ENCODE assay signal across 1 cellular context in the genomic region with DNA sequence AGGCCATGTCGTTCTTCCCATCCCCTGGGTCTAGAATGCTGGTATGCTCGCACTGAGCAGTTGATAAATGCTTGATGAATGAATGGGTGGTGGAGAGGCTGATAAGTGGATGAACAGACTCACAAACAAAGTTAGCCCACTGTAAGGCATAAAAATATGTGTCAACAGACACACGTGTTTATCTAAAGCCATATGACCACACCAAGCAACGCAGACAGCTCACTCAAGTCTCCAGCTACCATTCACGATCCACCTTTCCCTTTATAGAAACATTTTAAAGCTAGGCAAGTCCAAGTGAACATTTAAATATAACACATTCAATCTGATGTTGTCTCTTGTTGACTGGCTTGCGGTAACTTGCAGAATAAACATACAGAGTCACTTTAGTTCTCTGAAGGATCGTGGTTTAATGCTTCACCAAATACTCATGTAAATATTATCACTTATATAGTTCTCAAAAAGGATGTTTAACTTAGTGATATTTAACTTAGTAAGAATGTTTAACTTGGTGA.
TF ChIP-seq lines count a peak whose summit lies in the region.

No MANE protein-coding gene starts in this region.

TF ChIP-seq in HepG2, 621 proteins besides CTCF, POLR2A, EP300 and RAD21 (continued from another document and continues in another):
- TF ChIP-seq, protein P1, sequence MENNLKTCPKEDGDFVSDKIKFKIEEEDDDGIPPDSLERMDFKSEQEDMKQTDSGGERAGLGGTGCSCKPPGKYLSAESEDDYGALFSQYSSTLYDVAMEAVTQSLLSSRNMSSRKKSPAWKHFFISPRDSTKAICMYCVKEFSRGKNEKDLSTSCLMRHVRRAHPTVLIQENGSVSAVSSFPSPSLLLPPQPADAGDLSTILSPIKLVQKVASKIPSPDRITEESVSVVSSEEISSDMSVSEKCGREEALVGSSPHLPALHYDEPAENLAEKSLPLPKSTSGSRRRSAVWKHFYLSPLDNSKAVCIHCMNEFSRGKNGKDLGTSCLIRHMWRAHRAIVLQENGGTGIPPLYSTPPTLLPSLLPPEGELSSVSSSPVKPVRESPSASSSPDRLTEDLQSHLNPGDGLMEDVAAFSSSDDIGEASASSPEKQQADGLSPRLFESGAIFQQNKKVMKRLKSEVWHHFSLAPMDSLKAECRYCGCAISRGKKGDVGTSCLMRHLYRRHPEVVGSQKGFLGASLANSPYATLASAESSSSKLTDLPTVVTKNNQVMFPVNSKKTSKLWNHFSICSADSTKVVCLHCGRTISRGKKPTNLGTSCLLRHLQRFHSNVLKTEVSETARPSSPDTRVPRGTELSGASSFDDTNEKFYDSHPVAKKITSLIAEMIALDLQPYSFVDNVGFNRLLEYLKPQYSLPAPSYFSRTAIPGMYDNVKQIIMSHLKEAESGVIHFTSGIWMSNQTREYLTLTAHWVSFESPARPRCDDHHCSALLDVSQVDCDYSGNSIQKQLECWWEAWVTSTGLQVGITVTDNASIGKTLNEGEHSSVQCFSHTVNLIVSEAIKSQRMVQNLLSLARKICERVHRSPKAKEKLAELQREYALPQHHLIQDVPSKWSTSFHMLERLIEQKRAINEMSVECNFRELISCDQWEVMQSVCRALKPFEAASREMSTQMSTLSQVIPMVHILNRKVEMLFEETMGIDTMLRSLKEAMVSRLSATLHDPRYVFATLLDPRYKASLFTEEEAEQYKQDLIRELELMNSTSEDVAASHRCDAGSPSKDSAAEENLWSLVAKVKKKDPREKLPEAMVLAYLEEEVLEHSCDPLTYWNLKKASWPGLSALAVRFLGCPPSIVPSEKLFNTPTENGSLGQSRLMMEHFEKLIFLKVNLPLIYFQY (CRISPR knock-in tag; IDR thresholded peaks at IDR 0.05; ENCODE audit: borderline replicate concordance), result no peak
- TF ChIP-seq HDAC2 (CRISPR knock-in tag; IDR thresholded peaks at IDR 0.05) (peak; percentile 83), ZNF558 (CRISPR knock-in tag; IDR thresholded peaks at IDR 0.05; ENCODE audit: borderline replicate concordance) (no peak), FOXC1 (CRISPR knock-in tag; IDR thresholded peaks at IDR 0.05; ENCODE audit: borderline replicate concordance) (no peak), RBAK (CRISPR knock-in tag; IDR thresholded peaks at IDR 0.05) (no peak), PTBP1 (IDR thresholded peaks at IDR 0.05; ENCODE audit: low read depth, low read length, poor library complexity, severe bottlenecking) (no peak), ZNF546 (CRISPR knock-in tag; conservative IDR thresholded peaks at IDR 0.05) (no peak), ARHGAP35 (CRISPR knock-in tag; IDR thresholded peaks at IDR 0.05; ENCODE audit: borderline replicate concordance) (no peak), ADNP (CRISPR knock-in tag; IDR thresholded peaks at IDR 0.05) (no peak), ZNF562 (CRISPR knock-in tag; IDR thresholded peaks at IDR 0.05; ENCODE audit: borderline replicate concordance) (no peak), PLRG1 (conservative IDR thresholded peaks at IDR 0.05) (no peak), CREM (IDR thresholded peaks at IDR 0.05) (peak; percentile 36; the same call in 1 of the 2 replicates), CREM (CRISPR knock-in tag; IDR thresholded peaks at IDR 0.05) (no peak), MYC (CRISPR knock-in tag; IDR thresholded peaks at IDR 0.05; ENCODE audit: borderline replicate concordance) (no peak), GPN1 (CRISPR knock-in tag; IDR thresholded peaks at IDR 0.05; ENCODE audit: borderline replicate concordance) (no peak), RBM39 (IDR thresholded peaks at IDR 0.05; ENCODE audit: low read depth, low read length, poor library complexity, severe bottlenecking) (no peak), ARNTL (CRISPR knock-in tag; IDR thresholded peaks at IDR 0.05) (no peak), ZNF326 (CRISPR knock-in tag; IDR thresholded peaks at IDR 0.05; ENCODE audit: borderline replicate concordance) (no peak), ELF3 (CRISPR knock-in tag; IDR thresholded peaks at IDR 0.05) (no peak), SAP130 (CRISPR knock-in tag; IDR thresholded peaks at IDR 0.05; ENCODE audit: low read depth) (peak; percentile 26), TARDBP (CRISPR knock-in tag; IDR thresholded peaks at IDR 0.05) (peak; percentile 62), ZC3H4 (CRISPR knock-in tag; IDR thresholded peaks at IDR 0.05; ENCODE audit: borderline replicate concordance) (no peak), ZNF263 (CRISPR knock-in tag; IDR thresholded peaks at IDR 0.05) (no peak), NFRKB (IDR thresholded peaks at IDR 0.05) (no peak), NFIB (CRISPR knock-in tag; IDR thresholded peaks at IDR 0.05; ENCODE audit: borderline replicate concordance) (no peak), ZNF292 (CRISPR knock-in tag; IDR thresholded peaks at IDR 0.05; ENCODE audit: borderline replicate concordance, low read depth) (no peak), ZNF383 (CRISPR knock-in tag; IDR thresholded peaks at IDR 0.05; ENCODE audit: borderline replicate concordance) (no peak), MBD4 (IDR thresholded peaks at IDR 0.05; ENCODE audit: borderline replicate concordance, low read length) (no peak; the same call in 1 of the 2 replicates), ZNF775 (CRISPR knock-in tag; IDR thresholded peaks at IDR 0.05; ENCODE audit: borderline replicate concordance) (no peak), FOXJ3 (CRISPR knock-in tag; IDR thresholded peaks at IDR 0.05; ENCODE audit: borderline replicate concordance) (peak; percentile 92)
- TF ChIP-seq, protein P2, sequence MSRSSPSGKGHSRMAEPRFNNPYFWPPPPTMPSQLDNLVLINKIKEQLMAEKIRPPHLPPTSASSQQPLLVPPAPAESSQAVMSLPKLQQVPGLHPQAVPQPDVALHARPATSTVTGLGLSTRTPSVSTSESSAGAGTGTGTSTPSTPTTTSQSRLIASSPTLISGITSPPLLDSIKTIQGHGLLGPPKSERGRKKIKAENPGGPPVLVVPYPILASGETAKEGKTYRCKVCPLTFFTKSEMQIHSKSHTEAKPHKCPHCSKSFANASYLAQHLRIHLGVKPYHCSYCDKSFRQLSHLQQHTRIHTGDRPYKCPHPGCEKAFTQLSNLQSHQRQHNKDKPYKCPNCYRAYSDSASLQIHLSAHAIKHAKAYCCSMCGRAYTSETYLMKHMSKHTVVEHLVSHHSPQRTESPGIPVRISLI (CRISPR knock-in tag; IDR thresholded peaks at IDR 0.05; ENCODE audit: borderline replicate concordance), result no peak
- TF ChIP-seq, protein P3, sequence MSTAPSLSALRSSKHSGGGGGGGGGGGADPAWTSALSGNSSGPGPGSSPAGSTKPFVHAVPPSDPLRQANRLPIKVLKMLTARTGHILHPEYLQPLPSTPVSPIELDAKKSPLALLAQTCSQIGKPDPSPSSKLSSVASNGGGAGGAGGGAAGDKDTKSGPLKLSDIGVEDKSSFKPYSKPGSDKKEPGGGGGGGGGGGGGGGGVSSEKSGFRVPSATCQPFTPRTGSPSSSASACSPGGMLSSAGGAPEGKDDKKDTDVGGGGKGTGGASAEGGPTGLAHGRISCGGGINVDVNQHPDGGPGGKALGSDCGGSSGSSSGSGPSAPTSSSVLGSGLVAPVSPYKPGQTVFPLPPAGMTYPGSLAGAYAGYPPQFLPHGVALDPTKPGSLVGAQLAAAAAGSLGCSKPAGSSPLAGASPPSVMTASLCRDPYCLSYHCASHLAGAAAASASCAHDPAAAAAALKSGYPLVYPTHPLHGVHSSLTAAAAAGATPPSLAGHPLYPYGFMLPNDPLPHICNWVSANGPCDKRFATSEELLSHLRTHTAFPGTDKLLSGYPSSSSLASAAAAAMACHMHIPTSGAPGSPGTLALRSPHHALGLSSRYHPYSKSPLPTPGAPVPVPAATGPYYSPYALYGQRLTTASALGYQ (CRISPR knock-in tag; IDR thresholded peaks at IDR 0.05), result peak; percentile 92
- TF ChIP-seq, protein P4, sequence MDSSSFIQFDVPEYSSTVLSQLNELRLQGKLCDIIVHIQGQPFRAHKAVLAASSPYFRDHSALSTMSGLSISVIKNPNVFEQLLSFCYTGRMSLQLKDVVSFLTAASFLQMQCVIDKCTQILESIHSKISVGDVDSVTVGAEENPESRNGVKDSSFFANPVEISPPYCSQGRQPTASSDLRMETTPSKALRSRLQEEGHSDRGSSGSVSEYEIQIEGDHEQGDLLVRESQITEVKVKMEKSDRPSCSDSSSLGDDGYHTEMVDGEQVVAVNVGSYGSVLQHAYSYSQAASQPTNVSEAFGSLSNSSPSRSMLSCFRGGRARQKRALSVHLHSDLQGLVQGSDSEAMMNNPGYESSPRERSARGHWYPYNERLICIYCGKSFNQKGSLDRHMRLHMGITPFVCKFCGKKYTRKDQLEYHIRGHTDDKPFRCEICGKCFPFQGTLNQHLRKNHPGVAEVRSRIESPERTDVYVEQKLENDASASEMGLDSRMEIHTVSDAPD (CRISPR knock-in tag; IDR thresholded peaks at IDR 0.05), result peak; percentile 65; the same call in 1 of the 2 replicates
- TF ChIP-seq, protein P5, sequence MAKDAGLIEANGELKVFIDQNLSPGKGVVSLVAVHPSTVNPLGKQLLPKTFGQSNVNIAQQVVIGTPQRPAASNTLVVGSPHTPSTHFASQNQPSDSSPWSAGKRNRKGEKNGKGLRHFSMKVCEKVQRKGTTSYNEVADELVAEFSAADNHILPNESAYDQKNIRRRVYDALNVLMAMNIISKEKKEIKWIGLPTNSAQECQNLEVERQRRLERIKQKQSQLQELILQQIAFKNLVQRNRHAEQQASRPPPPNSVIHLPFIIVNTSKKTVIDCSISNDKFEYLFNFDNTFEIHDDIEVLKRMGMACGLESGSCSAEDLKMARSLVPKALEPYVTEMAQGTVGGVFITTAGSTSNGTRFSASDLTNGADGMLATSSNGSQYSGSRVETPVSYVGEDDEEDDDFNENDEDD (CRISPR knock-in tag; IDR thresholded peaks at IDR 0.05; ENCODE audit: borderline replicate concordance), result no peak
- TF ChIP-seq, protein P6, sequence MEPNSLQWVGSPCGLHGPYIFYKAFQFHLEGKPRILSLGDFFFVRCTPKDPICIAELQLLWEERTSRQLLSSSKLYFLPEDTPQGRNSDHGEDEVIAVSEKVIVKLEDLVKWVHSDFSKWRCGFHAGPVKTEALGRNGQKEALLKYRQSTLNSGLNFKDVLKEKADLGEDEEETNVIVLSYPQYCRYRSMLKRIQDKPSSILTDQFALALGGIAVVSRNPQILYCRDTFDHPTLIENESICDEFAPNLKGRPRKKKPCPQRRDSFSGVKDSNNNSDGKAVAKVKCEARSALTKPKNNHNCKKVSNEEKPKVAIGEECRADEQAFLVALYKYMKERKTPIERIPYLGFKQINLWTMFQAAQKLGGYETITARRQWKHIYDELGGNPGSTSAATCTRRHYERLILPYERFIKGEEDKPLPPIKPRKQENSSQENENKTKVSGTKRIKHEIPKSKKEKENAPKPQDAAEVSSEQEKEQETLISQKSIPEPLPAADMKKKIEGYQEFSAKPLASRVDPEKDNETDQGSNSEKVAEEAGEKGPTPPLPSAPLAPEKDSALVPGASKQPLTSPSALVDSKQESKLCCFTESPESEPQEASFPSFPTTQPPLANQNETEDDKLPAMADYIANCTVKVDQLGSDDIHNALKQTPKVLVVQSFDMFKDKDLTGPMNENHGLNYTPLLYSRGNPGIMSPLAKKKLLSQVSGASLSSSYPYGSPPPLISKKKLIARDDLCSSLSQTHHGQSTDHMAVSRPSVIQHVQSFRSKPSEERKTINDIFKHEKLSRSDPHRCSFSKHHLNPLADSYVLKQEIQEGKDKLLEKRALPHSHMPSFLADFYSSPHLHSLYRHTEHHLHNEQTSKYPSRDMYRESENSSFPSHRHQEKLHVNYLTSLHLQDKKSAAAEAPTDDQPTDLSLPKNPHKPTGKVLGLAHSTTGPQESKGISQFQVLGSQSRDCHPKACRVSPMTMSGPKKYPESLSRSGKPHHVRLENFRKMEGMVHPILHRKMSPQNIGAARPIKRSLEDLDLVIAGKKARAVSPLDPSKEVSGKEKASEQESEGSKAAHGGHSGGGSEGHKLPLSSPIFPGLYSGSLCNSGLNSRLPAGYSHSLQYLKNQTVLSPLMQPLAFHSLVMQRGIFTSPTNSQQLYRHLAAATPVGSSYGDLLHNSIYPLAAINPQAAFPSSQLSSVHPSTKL (CRISPR knock-in tag; IDR thresholded peaks at IDR 0.05), result peak; percentile 69; the same call in 1 of the 2 replicates
- TF ChIP-seq, protein P7, sequence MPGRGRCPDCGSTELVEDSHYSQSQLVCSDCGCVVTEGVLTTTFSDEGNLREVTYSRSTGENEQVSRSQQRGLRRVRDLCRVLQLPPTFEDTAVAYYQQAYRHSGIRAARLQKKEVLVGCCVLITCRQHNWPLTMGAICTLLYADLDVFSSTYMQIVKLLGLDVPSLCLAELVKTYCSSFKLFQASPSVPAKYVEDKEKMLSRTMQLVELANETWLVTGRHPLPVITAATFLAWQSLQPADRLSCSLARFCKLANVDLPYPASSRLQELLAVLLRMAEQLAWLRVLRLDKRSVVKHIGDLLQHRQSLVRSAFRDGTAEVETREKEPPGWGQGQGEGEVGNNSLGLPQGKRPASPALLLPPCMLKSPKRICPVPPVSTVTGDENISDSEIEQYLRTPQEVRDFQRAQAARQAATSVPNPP (CRISPR knock-in tag; IDR thresholded peaks at IDR 0.05), result 0 out of 2 replicates have a peak, but pooled peaks have one; percentile 47
- TF ChIP-seq, protein P8, sequence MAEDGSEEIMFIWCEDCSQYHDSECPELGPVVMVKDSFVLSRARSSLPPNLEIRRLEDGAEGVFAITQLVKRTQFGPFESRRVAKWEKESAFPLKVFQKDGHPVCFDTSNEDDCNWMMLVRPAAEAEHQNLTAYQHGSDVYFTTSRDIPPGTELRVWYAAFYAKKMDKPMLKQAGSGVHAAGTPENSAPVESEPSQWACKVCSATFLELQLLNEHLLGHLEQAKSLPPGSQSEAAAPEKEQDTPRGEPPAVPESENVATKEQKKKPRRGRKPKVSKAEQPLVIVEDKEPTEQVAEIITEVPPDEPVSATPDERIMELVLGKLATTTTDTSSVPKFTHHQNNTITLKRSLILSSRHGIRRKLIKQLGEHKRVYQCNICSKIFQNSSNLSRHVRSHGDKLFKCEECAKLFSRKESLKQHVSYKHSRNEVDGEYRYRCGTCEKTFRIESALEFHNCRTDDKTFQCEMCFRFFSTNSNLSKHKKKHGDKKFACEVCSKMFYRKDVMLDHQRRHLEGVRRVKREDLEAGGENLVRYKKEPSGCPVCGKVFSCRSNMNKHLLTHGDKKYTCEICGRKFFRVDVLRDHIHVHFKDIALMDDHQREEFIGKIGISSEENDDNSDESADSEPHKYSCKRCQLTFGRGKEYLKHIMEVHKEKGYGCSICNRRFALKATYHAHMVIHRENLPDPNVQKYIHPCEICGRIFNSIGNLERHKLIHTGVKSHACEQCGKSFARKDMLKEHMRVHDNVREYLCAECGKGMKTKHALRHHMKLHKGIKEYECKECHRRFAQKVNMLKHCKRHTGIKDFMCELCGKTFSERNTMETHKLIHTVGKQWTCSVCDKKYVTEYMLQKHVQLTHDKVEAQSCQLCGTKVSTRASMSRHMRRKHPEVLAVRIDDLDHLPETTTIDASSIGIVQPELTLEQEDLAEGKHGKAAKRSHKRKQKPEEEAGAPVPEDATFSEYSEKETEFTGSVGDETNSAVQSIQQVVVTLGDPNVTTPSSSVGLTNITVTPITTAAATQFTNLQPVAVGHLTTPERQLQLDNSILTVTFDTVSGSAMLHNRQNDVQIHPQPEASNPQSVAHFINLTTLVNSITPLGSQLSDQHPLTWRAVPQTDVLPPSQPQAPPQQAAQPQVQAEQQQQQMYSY (CRISPR knock-in tag; IDR thresholded peaks at IDR 0.05), result no peak
- TF ChIP-seq, protein P9, sequence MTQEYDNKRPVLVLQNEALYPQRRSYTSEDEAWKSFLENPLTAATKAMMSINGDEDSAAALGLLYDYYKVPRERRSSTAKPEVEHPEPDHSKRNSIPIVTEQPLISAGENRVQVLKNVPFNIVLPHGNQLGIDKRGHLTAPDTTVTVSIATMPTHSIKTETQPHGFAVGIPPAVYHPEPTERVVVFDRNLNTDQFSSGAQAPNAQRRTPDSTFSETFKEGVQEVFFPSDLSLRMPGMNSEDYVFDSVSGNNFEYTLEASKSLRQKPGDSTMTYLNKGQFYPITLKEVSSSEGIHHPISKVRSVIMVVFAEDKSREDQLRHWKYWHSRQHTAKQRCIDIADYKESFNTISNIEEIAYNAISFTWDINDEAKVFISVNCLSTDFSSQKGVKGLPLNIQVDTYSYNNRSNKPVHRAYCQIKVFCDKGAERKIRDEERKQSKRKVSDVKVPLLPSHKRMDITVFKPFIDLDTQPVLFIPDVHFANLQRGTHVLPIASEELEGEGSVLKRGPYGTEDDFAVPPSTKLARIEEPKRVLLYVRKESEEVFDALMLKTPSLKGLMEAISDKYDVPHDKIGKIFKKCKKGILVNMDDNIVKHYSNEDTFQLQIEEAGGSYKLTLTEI (CRISPR knock-in tag; conservative IDR thresholded peaks at IDR 0.05), result no peak
